Comparison of ENCODE assay signal across 24 cellular contexts in the genomic region with DNA sequence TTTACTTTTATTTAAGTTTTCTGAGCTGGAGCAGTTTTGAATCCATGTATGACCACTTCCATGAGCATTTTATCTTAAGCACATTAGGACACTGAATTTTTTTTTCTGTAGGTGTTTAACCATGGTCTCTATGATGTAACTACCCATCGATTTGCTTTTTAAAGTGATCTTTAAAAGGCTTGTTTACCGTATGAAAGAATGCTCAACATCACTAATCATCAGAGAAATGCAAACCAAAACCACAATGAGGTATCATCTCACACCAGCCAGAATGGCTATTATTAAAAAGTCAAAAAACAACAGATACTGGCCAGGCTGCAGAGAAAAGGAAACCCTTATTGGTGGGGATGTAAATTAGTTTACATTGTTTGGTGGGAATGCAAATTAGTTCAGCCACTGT.
"Had no signal": no experiment of that assay in that cellular context is flagged by ENCODE, and none has a peak within 500 bp of the region (broad histone marks: within the 10 kb centered on the region; RNA-seq: fewer than 3 reads in every experiment).

No MANE protein-coding gene starts in this region.

- H3K4me3 ChIP-seq: K562, SJSA1, SK-N-MC had no signal

- H3K4me1 ChIP-seq: SJSA1 had no signal

- DNase-seq: Kasumi-1, MM.1S, NCI-H1105, NCI-H1417, NCI-H1436 treated with DMSO at 0.1 percent for 48 hours, NCI-H1694, NCI-H187 treated with DMSO at 0.1 percent for 48 hours, NCI-H2029 treated with DMSO at 0.1 percent for 48 hours, NCI-H2171 treated with DMSO at 0.1 percent for 48 hours, NCI-H345, NCI-H446 treated with DMSO at 0.1 percent for 48 hours, NCI-H510A treated with DMSO at 0.1 percent for 48 hours, NCI-H526, NCI-H748 treated with DMSO at 0.1 percent for 48 hours, Right ventricle myocardium superior, RPMI8226, SIG-M5, T-helper 2 cell had no signal

- H3K9me3 ChIP-seq: SJSA1 had no signal

- H3K27ac Mint-ChIP-seq: IgD-negative memory B cell had no signal

- H3K27ac ChIP-seq: HL-60, KMS-11, SJSA1, SK-N-MC had no signal

- H3K36me3 ChIP-seq: SJSA1 had no signal

- ATAC-seq: K562 had no signal

- H3K4me3 Mint-ChIP-seq: IgD-negative memory B cell had no signal

- H3K4me2 ChIP-seq: KMS-11 had no signal

- H3K27me3 ChIP-seq: SJSA1 had no signal

- H3K9ac ChIP-seq: KMS-11 had no signal
